Comparison of ENCODE assay signal across 11 cellular contexts in genomic region chr10:124941823-124942222, GRCh38. TPM values are rescaled to one million over a fixed set of nuclear protein-coding genes. Genes with fewer than 3 reads are reported as not detected.
DNase-seq lines count a peak whose midpoint lies in the region; ATAC-seq and TF ChIP-seq lines count a peak whose summit lies in the region.
"Had no signal": no experiment of that assay in that cellular context is flagged by ENCODE, and none has a peak within 500 bp of the region (broad histone marks: within the 10 kb centered on the region; RNA-seq: fewer than 3 reads in every experiment).

Gene ZRANB1 (plus strand): TSS chr10:124942123. CDS start chr10:124942494, 371 bp downstream.

- H3K27ac ChIP-seq in AG04450 (ENCODE audit: low read depth, low read length) (peak within 1 kb of the TSS; percentile 79), SJCRH30 (no peak within 1 kb of the TSS)

- H3K27me3 ChIP-seq in AG04450 (ENCODE audit: control insufficient read depth, insufficient read depth, low read length) (no peaks in the 10 kb centered on the region), SJCRH30 (no peaks in the 10 kb centered on the region)

- H3K4me3 ChIP-seq in AG04450 (ENCODE audit: low read depth, low read length) (no peak within 1 kb of the TSS), SJCRH30 (no peak within 1 kb of the TSS), fibroblast of villous mesenchyme (ENCODE audit: low read depth, low read length) (no peak within 1 kb of the TSS)

- no peaks in the 10 kb centered on the region for H3K9me3 Mint-ChIP-seq in nephron progenitor cell

- H3K27me3 Mint-ChIP-seq in nephron progenitor cell (ENCODE audit: low read depth, poor library complexity) = no peaks in the 10 kb centered on the region

- H3K4me1 Mint-ChIP-seq in nephron progenitor cell = peaks cover 18% of the 10 kb centered on the region

- H3K9me3 ChIP-seq in AG04450 (ENCODE audit: control insufficient read depth, insufficient read depth, low read length) (no peaks in the 10 kb centered on the region), SJCRH30 (replicated peaks) (no peaks in the 10 kb centered on the region)

- DNase-seq in AG04450 (ENCODE audit: low read depth, low spot score) (no peak), SJCRH30 (no peak), fibroblast of villous mesenchyme (ENCODE audit: low read depth) (no peak), nephron progenitor cell (no peak), GM10248 (ENCODE audit: extremely low spot score) (no peak), HuH-7.5 (ENCODE audit: low spot score) (no peak)
- DNase-seq: activated CD4-positive, CD25-positive, alpha-beta regulatory T cell; effector memory CD4-positive, alpha-beta T cell; NCI-H2081 had no signal

- H3K4me1 ChIP-seq in SJCRH30 = peaks cover 26% of the 10 kb centered on the region

- H3K36me3 ChIP-seq in SJCRH30 = 0 out of 2 replicates have a peak, but pooled peaks cover 2% of the 10 kb centered on the region

- H3K36me3 Mint-ChIP-seq in nephron progenitor cell (ENCODE audit: low read depth) = peaks cover 23% of the 10 kb centered on the region

- POLR2A ChIA-PET in AG04450 (lab: Yijun Ruan, JAX) = no interaction called here
- POLR2A ChIA-PET in GM10248 (lab: Yijun Ruan, JAX) = no interaction called here

- ATAC-seq in HG02870 (IDR thresholded peaks at IDR 0.05; ENCODE audit: unreplicated experiment) = no peak
- no peak for ATAC-seq in GM21515 (IDR thresholded peaks at IDR 0.05; ENCODE audit: unreplicated experiment)

- H3K4me3 Mint-ChIP-seq in nephron progenitor cell = no peak within 1 kb of the TSS

- CTCF ChIA-PET in AG04450 (lab: Charles Lee) (interaction anchor here (0.6 kb wide), 1 partner anchor 137 kb away, joined by 3 read pairs; no protein-coding TSS in a partner anchor), GM10248 (lab: Yijun Ruan, JAX) (interaction anchor here (1.2 to 3.3 kb wide), 2 partner anchors 11 to 36 kb away, joined by 3 to 8 read pairs; no protein-coding TSS in a partner anchor)

- TF ChIP-seq CTCF in AG04450 (IDR thresholded peaks at IDR 0.05; ENCODE audit: low read depth, low read length) = no peak
- TF ChIP-seq CTCF in fibroblast of villous mesenchyme (IDR thresholded peaks at IDR 0.05; ENCODE audit: insufficient read depth, low read depth, low read length) = no peak
- no peak for TF ChIP-seq CTCF in nephron progenitor cell (IDR thresholded peaks at IDR 0.05)
- no peak for TF ChIP-seq CTCF in GM10248 (IDR thresholded peaks at IDR 0.05; ENCODE audit: control extremely low read depth, extremely low read depth, low read depth, missing control alignments)

- H3K27ac Mint-ChIP-seq in nephron progenitor cell = peak within 1 kb of the TSS; percentile 62

RNA-seq across cellular contexts. Expression of gene ZRANB1, which starts in this region (rescaled TPM):
- 29.9 and 36.9 TPM in 2 replicates for polyA plus RNA-seq in AG04450 (2011; rRNA removed)
- 31.0 and 39.2 TPM in 2 replicates for polyA minus RNA-seq in AG04450 (2011; rRNA and poly(A)+ RNA removed)
- total RNA-seq in SJCRH30 (2014; rRNA removed; shearing (Covaris generic)) = 29.1 and 29.3 TPM in 2 replicates
- 29.0 and 37.1 TPM in 2 replicates for total RNA-seq in fibroblast of villous mesenchyme
